33 cellular contexts compared by ENCODE assay signal in genomic region chr2:224159345-224159928, GRCh38.
"Had no signal": no experiment of that assay in that cellular context is flagged by ENCODE, and none has a peak within 500 bp of the region (broad histone marks: within the 10 kb centered on the region; RNA-seq: fewer than 3 reads in every experiment).

No MANE protein-coding gene starts in this region.

- H2AFZ ChIP-seq: PC-9 had no signal

- H3K9me3 ChIP-seq: MG63, SJCRH30 had no signal

- H3K4me3 ChIP-seq: MG63, PC-9, SJCRH30, SK-N-MC had no signal

- H3K4me2 ChIP-seq: PC-9 had no signal

- H3K36me3 Mint-ChIP-seq: T-cell had no signal

- H3K4me1 Mint-ChIP-seq: T-cell had no signal

- H3K36me3 ChIP-seq: MG63, SJCRH30 had no signal

- H3K27ac ChIP-seq: PC-9, RWPE1, SJCRH30, SK-N-MC had no signal

- H3K4me1 ChIP-seq: SJCRH30 had no signal

- H3K4me3 Mint-ChIP-seq: T-cell had no signal

- H3K27me3 ChIP-seq: MG63, SJCRH30 had no signal

- FAIRE-seq: RCC 7860 had no signal

- ATAC-seq: Panc1, Right ventricle myocardium inferior, SK-N-SH treated with all-trans-retinoic acid at 6 μM for 48 hours, T-cell had no signal

- H3K27ac Mint-ChIP-seq: T-cell had no signal

- DNase-seq: MG63, NCI-H1048, NCI-H1092 treated with DMSO at 0.1 percent for 48 hours, NCI-H1105 treated with DMSO at 0.1 percent for 48 hours, NCI-H1417, NCI-H1436, NCI-H146, NCI-H1694, NCI-H187, NCI-H1930, NCI-H2029 treated with DMSO at 0.1 percent for 48 hours, NCI-H2081 treated with DMSO at 0.1 percent for 48 hours, NCI-H2107, NCI-H2171, NCI-H226, NCI-H446 treated with DMSO at 0.1 percent for 48 hours, NCI-H510A, NCI-H524, NCI-H526, NCI-H69, NCI-H748 treated with DMSO at 0.1 percent for 48 hours, NCI-H82, PC-9, SHP77, SIG-M5, SJCRH30, T-cell had no signal
